8 cellular contexts compared by ENCODE assay signal in genomic region chr3:36944641-36945270, GRCh38. TPM values are rescaled to one million over a fixed set of nuclear protein-coding genes. Genes with fewer than 3 reads are reported as not detected.
DNase-seq lines count a peak whose midpoint lies in the region; ATAC-seq, FAIRE-seq and TF ChIP-seq lines count a peak whose summit lies in the region.

Gene TRANK1 (minus strand): TSS chr3:36945054. CDS start chr3:36944809, 245 bp downstream.

- peak within 1 kb of the TSS; percentile 71 for H3K4me3 Mint-ChIP-seq in activated T-helper 2 cell treated with anti-CD3 and anti-CD28 coated beads, Interferon-gamma antibody, Interleukin-2, Interleukin-4, amounts not matched to agents 10 μg/mL and 5 μg/mL and 100 μg/mL, durations not matched to agents 14 hours and 24 hours and 36 hours (ENCODE audit: low read depth)

- peak; percentile 62 for ATAC-seq in GM18505 (IDR thresholded peaks at IDR 0.05; ENCODE audit: unreplicated experiment)
- peak; percentile 55 for ATAC-seq in HG02840 (IDR thresholded peaks at IDR 0.05; ENCODE audit: low FRiP score, unreplicated experiment)

- H3K4me1 Mint-ChIP-seq in activated T-helper 2 cell treated with anti-CD3 and anti-CD28 coated beads, Interferon-gamma antibody, Interleukin-2, Interleukin-4, amounts not matched to agents 10 μg/mL and 5 μg/mL and 100 μg/mL, durations not matched to agents 14 hours and 24 hours and 36 hours (ENCODE audit: low read depth): peaks cover 10% of the 10 kb centered on the region

- peak; percentile 57 for DNase-seq in NOMO-1 treated with DMSO at 0.1 percent for 48 hours (lab: John Stamatoyannopoulos, UW; ENCODE audit: unreplicated experiment)
- DNase-seq in activated T-helper 2 cell treated with anti-CD3 and anti-CD28 coated beads, Interferon-gamma antibody, Interleukin-2, Interleukin-4, amounts not matched to agents 10 μg/mL and 5 μg/mL and 100 μg/mL, durations not matched to agents 14 hours and 24 hours and 36 hours (ENCODE audit: low spot score): peak; percentile 58
- peak; percentile 61 to 77 for DNase-seq in frontal cortex (ENCODE audit: low spot score in 2 of 2)
- DNase-seq in nucleus accumbens (lab: John Stamatoyannopoulos, UW): peak in 46 of 56 donors; percentile 5 to 82 (median 40)
- no peak for DNase-seq in NCI-H2171 (lab: John Stamatoyannopoulos, UW)

- H3K9me3 Mint-ChIP-seq in activated T-helper 2 cell treated with anti-CD3 and anti-CD28 coated beads, Interferon-gamma antibody, Interleukin-2, Interleukin-4, amounts not matched to agents 10 μg/mL and 5 μg/mL and 100 μg/mL, durations not matched to agents 14 hours and 24 hours and 36 hours: peaks cover 29% of the 10 kb centered on the region

- TF ChIP-seq CTCF in subcutaneous adipose tissue (IDR thresholded peaks at IDR 0.05; ENCODE audit: low read depth): no peak

- peaks cover 36% of the 10 kb centered on the region for H3K27me3 Mint-ChIP-seq in activated T-helper 2 cell treated with anti-CD3 and anti-CD28 coated beads, Interferon-gamma antibody, Interleukin-2, Interleukin-4, amounts not matched to agents 10 μg/mL and 5 μg/mL and 100 μg/mL, durations not matched to agents 14 hours and 24 hours and 36 hours (ENCODE audit: low read depth)

- intact Hi-C loops in activated T-helper 2 cell treated with anti-CD3 and anti-CD28 coated beads, Interferon-gamma antibody, Interleukin-2, Interleukin-4, amounts not matched to agents 10 μg/mL and 5 μg/mL and 100 μg/mL, durations not matched to agents 14 hours and 24 hours and 36 hours (cut with micrococcal nuclease): loop anchor here (2.0 kb wide), 1 partner anchor 32 kb away; no protein-coding TSS in a partner anchor

- H3K27ac Mint-ChIP-seq in activated T-helper 2 cell treated with anti-CD3 and anti-CD28 coated beads, Interferon-gamma antibody, Interleukin-2, Interleukin-4, amounts not matched to agents 10 μg/mL and 5 μg/mL and 100 μg/mL, durations not matched to agents 14 hours and 24 hours and 36 hours: no peak within 1 kb of the TSS

- no peak for FAIRE-seq in frontal cortex (lab: Jason Lieb, UNC)

- peaks cover 22% of the 10 kb centered on the region for H3K36me3 Mint-ChIP-seq in activated T-helper 2 cell treated with anti-CD3 and anti-CD28 coated beads, Interferon-gamma antibody, Interleukin-2, Interleukin-4, amounts not matched to agents 10 μg/mL and 5 μg/mL and 100 μg/mL, durations not matched to agents 14 hours and 24 hours and 36 hours (ENCODE audit: low read depth)

- no peak for TF ChIP-seq POLR2A in GM18505 (IDR thresholded peaks at IDR 0.05; ENCODE audit: borderline replicate concordance, extremely low read depth, insufficient read depth, insufficient read length)

RNA-seq across cellular contexts. Expression of gene TRANK1, which starts in this region (rescaled TPM):
- 1.1 and 1.8 TPM in 2 replicates for total RNA-seq in activated T-helper 2 cell treated with anti-CD3 and anti-CD28 coated beads, Interferon-gamma antibody, Interleukin-2, Interleukin-4, amounts not matched to agents 10 μg/mL and 5 μg/mL and 100 μg/mL, durations not matched to agents 14 hours and 24 hours and 36 hours
- total RNA-seq in frontal cortex: 9.0 TPM
- 10 to 100 TPM in 3 of 4 donors, 1 to 10 TPM in 1; 9.1 to 25.0 (median 17.7) TPM for total RNA-seq in subcutaneous adipose tissue
